25 cellular contexts compared by ENCODE assay signal in genomic region chr9:5592904-5593303, GRCh38.
"Had no signal": no experiment of that assay in that cellular context is flagged by ENCODE, and none has a peak within 500 bp of the region (broad histone marks: within the 10 kb centered on the region; RNA-seq: fewer than 3 reads in every experiment).

No MANE protein-coding gene starts in this region.

- H3K36me3 Mint-ChIP-seq: activated naive CD4-positive, alpha-beta T cell treated with anti-CD3 and anti-CD28 coated beads, Interleukin-2, amount 50 U/mL, for 24 hours; mesothelial cell of epicardium; natural killer cell had no signal

- H3K4me1 Mint-ChIP-seq: central memory CD8-positive, alpha-beta T cell; natural killer cell had no signal

- ATAC-seq: activated CD4-positive, CD25-positive, alpha-beta regulatory T cell treated with anti-CD3 and anti-CD28 coated beads, Interleukin-2, amount 50 U/mL, for 24 hours; activated CD8-positive, alpha-beta T cell treated with anti-CD3 and anti-CD28 coated beads, Interleukin-2, amount 10 ng/mL, durations not matched to agents 7 days and 5 days; gastroesophageal sphincter; natural killer cell; sciatic nerve; stimulated activated effector memory CD8-positive, alpha-beta T cell treated with anti-CD3 and anti-CD28 coated beads, Interleukin-12 subunit alpha, Interleukin-12 subunit beta, amount 100 ng/mL, for 72 hours had no signal

- DNase-seq: activated CD4-positive, alpha-beta T cell treated with anti-CD3 and anti-CD28 coated beads, Interleukin-2, amount 50 U/mL, for 1 hour; activated CD8-positive, alpha-beta T cell treated with anti-CD3 and anti-CD28 coated beads, Interleukin-2, amount 10 ng/mL, durations not matched to agents 7 days and 5 days; activated gamma-delta T cell treated with Interleukin-2 at 50 U/mL for 16 hours; adrenal gland; effector memory CD4-positive, alpha-beta T cell; esophagus squamous epithelium; head of caudate nucleus; hypothalamus; left ventricle myocardium inferior; natural killer cell; small intestine; stimulated activated CD4-positive, alpha-beta T cell treated with anti-CD3 and anti-CD28 coated beads, Interleukin-2, amount 100 ng/mL, for 24 hours; T-helper 1 cell; T-helper 9 cell; upper lobe of left lung had no signal

- H3K27ac ChIP-seq: adrenal gland, breast epithelium, esophagus squamous epithelium, gastroesophageal sphincter, left ventricle myocardium inferior, thoracic aorta, upper lobe of left lung had no signal

- H3K27me3 Mint-ChIP-seq: activated naive CD4-positive, alpha-beta T cell treated with anti-CD3 and anti-CD28 coated beads, Interleukin-2, amount 50 U/mL, for 24 hours; central memory CD8-positive, alpha-beta T cell had no signal

- H3K4me1 ChIP-seq: adrenal gland, breast epithelium had no signal

- H3K9me3 Mint-ChIP-seq: activated naive CD4-positive, alpha-beta T cell treated with anti-CD3 and anti-CD28 coated beads, Interleukin-2, amount 50 U/mL, for 24 hours; activated T-helper 1 cell treated with anti-CD3 and anti-CD28 coated beads, Interleukin-12 subunit alpha, Interleukin-12 subunit beta, Interleukin-2, Interleukin-4 antibody, amounts not matched to agents 30 ng/mL and 10 ng/mL and 1 ng/mL, durations not matched to agents 14 hours and 24 hours and 36 hours; central memory CD8-positive, alpha-beta T cell; mesothelial cell of epicardium; natural killer cell; stimulated activated effector memory CD8-positive, alpha-beta T cell treated with anti-CD3 and anti-CD28 coated beads, Interleukin-12 subunit alpha, Interleukin-12 subunit beta, amount 100 ng/mL, for 72 hours had no signal

- H3K9me3 ChIP-seq: adrenal gland, breast epithelium, esophagus squamous epithelium, gastroesophageal sphincter, left ventricle myocardium inferior, thoracic aorta, upper lobe of left lung had no signal

- H3K4me3 Mint-ChIP-seq: activated CD8-positive, alpha-beta T cell treated with anti-CD3 and anti-CD28 coated beads, Interleukin-2, amount 10 ng/mL, durations not matched to agents 7 days and 5 days; activated naive CD4-positive, alpha-beta T cell treated with anti-CD3 and anti-CD28 coated beads, Interleukin-2, amount 50 U/mL, for 24 hours; activated T-helper 1 cell treated with anti-CD3 and anti-CD28 coated beads, Interleukin-12 subunit alpha, Interleukin-12 subunit beta, Interleukin-2, Interleukin-4 antibody, amounts not matched to agents 30 ng/mL and 10 ng/mL and 1 ng/mL, durations not matched to agents 14 hours and 24 hours and 36 hours; central memory CD8-positive, alpha-beta T cell; mesothelial cell of epicardium; natural killer cell; stimulated activated effector memory CD8-positive, alpha-beta T cell treated with anti-CD3 and anti-CD28 coated beads, Interleukin-12 subunit alpha, Interleukin-12 subunit beta, amount 100 ng/mL, for 72 hours had no signal

- H3K27ac Mint-ChIP-seq: activated CD8-positive, alpha-beta T cell treated with anti-CD3 and anti-CD28 coated beads, Interleukin-2, amount 10 ng/mL, durations not matched to agents 7 days and 5 days; activated naive CD4-positive, alpha-beta T cell treated with anti-CD3 and anti-CD28 coated beads, Interleukin-2, amount 50 U/mL, for 24 hours; activated T-helper 1 cell treated with anti-CD3 and anti-CD28 coated beads, Interleukin-12 subunit alpha, Interleukin-12 subunit beta, Interleukin-2, Interleukin-4 antibody, amounts not matched to agents 30 ng/mL and 10 ng/mL and 1 ng/mL, durations not matched to agents 14 hours and 24 hours and 36 hours; mesothelial cell of epicardium; natural killer cell; stimulated activated effector memory CD8-positive, alpha-beta T cell treated with anti-CD3 and anti-CD28 coated beads, Interleukin-12 subunit alpha, Interleukin-12 subunit beta, amount 100 ng/mL, for 72 hours had no signal

- H3K4me3 ChIP-seq: adrenal gland, breast epithelium, esophagus squamous epithelium, gastroesophageal sphincter, left ventricle myocardium inferior, thoracic aorta, upper lobe of left lung had no signal

- H3K36me3 ChIP-seq: adrenal gland, breast epithelium, esophagus squamous epithelium, gastroesophageal sphincter, left ventricle myocardium inferior, thoracic aorta, upper lobe of left lung had no signal
